8 cellular contexts compared by ENCODE assay signal in genomic region chr7:109844362-109844761, GRCh38.
DNase-seq lines count a peak whose midpoint lies in the region; ATAC-seq, FAIRE-seq and TF ChIP-seq lines count a peak whose summit lies in the region.

No MANE protein-coding gene starts in this region.

- H3K9me3 ChIP-seq in pancreas (no peaks in the 10 kb centered on the region), ovary (no peaks in the 10 kb centered on the region)

- no peaks in the 10 kb centered on the region for H3K4me1 ChIP-seq in pancreas
- H3K4me1 ChIP-seq in ovary (ENCODE audit: insufficient read depth): no peaks in the 10 kb centered on the region

- no peaks in the 10 kb centered on the region for H3K36me3 ChIP-seq in bronchial epithelial cell (ENCODE audit: control insufficient read depth, insufficient read depth, low read length)
- no peaks in the 10 kb centered on the region for H3K36me3 ChIP-seq in pancreas
- H3K36me3 ChIP-seq in ovary: no peaks in the 10 kb centered on the region

- FAIRE-seq in bronchial epithelial cell (lab: Jason Lieb, UNC): no peak
- FAIRE-seq in pancreas (lab: Jason Lieb, UNC): no peak

- TF ChIP-seq CTCF in bronchial epithelial cell (IDR thresholded peaks at IDR 0.05; ENCODE audit: insufficient read depth, low read length, severe bottlenecking): peak; percentile 34
- TF ChIP-seq CTCF in pancreas (IDR thresholded peaks at IDR 0.05): peak in 3 of 4 donors; percentile 16 to 33 (median 19)
- peak in 1 of 3 donors; percentile 14 for TF ChIP-seq CTCF in ovary (IDR thresholded peaks at IDR 0.05)

- intact Hi-C loops in pancreas (cut with DNase I): loop anchor here in 1 of 3 donors (10.0 kb wide), 1 partner anchor 1890 kb away; no protein-coding TSS in a partner anchor
- intact Hi-C loops in ovary (cut with DNase I): no loop called here

- TF ChIP-seq POLR2A in ovary (IDR thresholded peaks at IDR 0.05): no peak

- DNase-seq in DMS79 treated with DMSO at 0.1 percent for 48 hours (lab: John Stamatoyannopoulos, UW) (peak; percentile 13), DMS79 (lab: John Stamatoyannopoulos, UW) (no peak), NCI-H146 treated with DMSO at 0.1 percent for 48 hours (lab: John Stamatoyannopoulos, UW; ENCODE audit: unreplicated experiment) (peak; percentile 60), bronchial epithelial cell (ENCODE audit: low read depth) (peak; percentile 43), pancreas (no peak), ovary (no peak)
- DNase-seq in activated T-cell treated with anti-CD3 and anti-CD28 coated beads, Interleukin-2, amount 50 U/mL, for 1 hour: no peak

- peak in 3 of 4 donors; percentile 39 to 57 (median 43) for ATAC-seq in pancreas
- no peak for ATAC-seq in GM19463 (IDR thresholded peaks at IDR 0.05; ENCODE audit: unreplicated experiment)

- TF ChIP-seq EP300 in ovary (IDR thresholded peaks at IDR 0.05): no peak

- no peak overlapping the region for H3K27ac ChIP-seq in pancreas
- H3K27ac ChIP-seq in ovary: no peak overlapping the region

- H3K27me3 ChIP-seq in bronchial epithelial cell (ENCODE audit: control insufficient read depth, insufficient read depth, low read length) (no peaks in the 10 kb centered on the region), pancreas (no peaks in the 10 kb centered on the region), ovary (no peaks in the 10 kb centered on the region)

- H3K4me3 ChIP-seq in bronchial epithelial cell (ENCODE audit: low read depth, low read length): no peak overlapping the region
- H3K4me3 ChIP-seq in pancreas: no peak overlapping the region
- H3K4me3 ChIP-seq in ovary: no peak overlapping the region

Comparison
In these comparisons a context has a peak if more than half of its experiments do, and no peak if none do; other contexts are left out.
1. DNase-seq: peak in DMS79 treated with DMSO at 0.1 percent for 48 hours (single experiment), NCI-H146 treated with DMSO at 0.1 percent for 48 hours (single experiment) and bronchial epithelial cell (single experiment); none in DMS79 (single experiment), pancreas (0 of 6), ovary (0 of 5) and activated T-cell treated with anti-CD3 and anti-CD28 coated beads, Interleukin-2, amount 50 U/mL, for 1 hour (single experiment).